15 cellular contexts compared by ENCODE assay signal in genomic region chr4:108917255-108917654, GRCh38.
DNase-seq lines count a peak whose midpoint lies in the region; ATAC-seq and TF ChIP-seq lines count a peak whose summit lies in the region.
"Had no signal": no experiment of that assay in that cellular context is flagged by ENCODE, and none has a peak within 500 bp of the region (broad histone marks: within the 10 kb centered on the region; RNA-seq: fewer than 3 reads in every experiment).

No MANE protein-coding gene starts in this region.

- no peak overlapping the region for H3K4me3 Mint-ChIP-seq in endothelial cell (ENCODE audit: unreplicated experiment)
- H3K4me3 Mint-ChIP-seq in nephron progenitor cell = no peak overlapping the region
- H3K4me3 Mint-ChIP-seq: CD14-positive monocyte; CD8-positive, alpha-beta T cell; H9 had no signal

- TF ChIP-seq CTCF in endothelial cell (IDR thresholded peaks at IDR 0.05; ENCODE audit: unreplicated experiment) = no peak
- no peak for TF ChIP-seq CTCF in nephron progenitor cell (IDR thresholded peaks at IDR 0.05)

- H3K4me1 Mint-ChIP-seq in endothelial cell (ENCODE audit: unreplicated experiment) = peaks cover 20% of the 10 kb centered on the region
- H3K4me1 Mint-ChIP-seq in nephron progenitor cell = peaks cover 40% of the 10 kb centered on the region

- H3K36me3 Mint-ChIP-seq in endothelial cell (ENCODE audit: low read depth, unreplicated experiment) (no peaks in the 10 kb centered on the region), nephron progenitor cell (ENCODE audit: low read depth) (no peaks in the 10 kb centered on the region)
- H3K36me3 Mint-ChIP-seq: CD14-positive monocyte; CD8-positive, alpha-beta T cell had no signal

- ATAC-seq in HG03039 (IDR thresholded peaks at IDR 0.05; ENCODE audit: unreplicated experiment) = no peak
- ATAC-seq: A549; CD8-positive, alpha-beta T cell; HepG2 had no signal

- H3K9me3 Mint-ChIP-seq in endothelial cell (ENCODE audit: unreplicated experiment) = no peaks in the 10 kb centered on the region
- no peaks in the 10 kb centered on the region for H3K9me3 Mint-ChIP-seq in nephron progenitor cell
- H3K9me3 Mint-ChIP-seq: CD8-positive, alpha-beta T cell; H9 had no signal

- DNase-seq in UCSD-AML1 (lab: John Stamatoyannopoulos, UW; ENCODE audit: unreplicated experiment) (peak; percentile 7), endothelial cell (ENCODE audit: low spot score) (peak; percentile 15), nephron progenitor cell (no peak), NCI-H1105 treated with DMSO at 0.1 percent for 48 hours (lab: John Stamatoyannopoulos, UW) (no peak), AG20443 (ENCODE audit: low spot score) (no peak)
- DNase-seq in activated T-cell treated with anti-CD3 and anti-CD28 coated beads, Interleukin-2, amount 50 U/mL, for 48 hours = no peak
- DNase-seq: CD8-positive, alpha-beta T cell; COR-L47; DND-41; GF-D8; H9 had no signal

- peak overlapping the region; percentile 88 for H3K27ac Mint-ChIP-seq in endothelial cell (ENCODE audit: unreplicated experiment)
- H3K27ac Mint-ChIP-seq in nephron progenitor cell = peak overlapping the region; percentile 23
- H3K27ac Mint-ChIP-seq: CD14-positive monocyte; CD8-positive, alpha-beta T cell had no signal

- peaks cover 3% of the 10 kb centered on the region for H3K27me3 Mint-ChIP-seq in endothelial cell (ENCODE audit: unreplicated experiment)
- no peaks in the 10 kb centered on the region for H3K27me3 Mint-ChIP-seq in nephron progenitor cell (ENCODE audit: low read depth, poor library complexity)

Comparison
In these comparisons a context has a peak if more than half of its experiments do, and no peak if none do; other contexts are left out.
1. DNase-seq: peak in UCSD-AML1 (single experiment) and endothelial cell (single experiment); none in nephron progenitor cell (single experiment), NCI-H1105 treated with DMSO at 0.1 percent for 48 hours (single experiment), AG20443 (single experiment) and activated T-cell treated with anti-CD3 and anti-CD28 coated beads, Interleukin-2, amount 50 U/mL, for 48 hours (0 of 2).